ENCODE assay signal across 20 cellular contexts in the genomic region with DNA sequence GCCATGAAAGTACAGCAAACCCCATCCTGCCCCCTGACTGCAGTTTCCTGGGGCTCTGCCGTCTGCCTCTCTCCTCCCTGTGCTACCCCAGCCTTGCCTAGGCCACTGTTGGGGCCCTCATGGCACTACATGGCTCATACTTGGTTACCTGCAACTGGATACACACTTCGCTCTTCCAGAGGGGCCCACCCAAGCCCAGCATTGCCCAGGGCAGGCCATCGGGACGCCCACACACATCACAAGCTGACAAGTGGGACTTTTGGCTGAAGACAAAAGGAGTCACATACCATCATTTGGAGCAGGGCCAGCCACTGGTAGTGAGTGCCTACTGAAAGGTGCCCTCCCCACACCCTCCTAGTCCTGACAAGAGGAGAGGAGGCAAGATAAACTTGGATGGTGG.
DNase-seq lines count a peak whose midpoint lies in the region; ATAC-seq and TF ChIP-seq lines count a peak whose summit lies in the region.
"Had no signal": no experiment of that assay in that cellular context is flagged by ENCODE, and none has a peak within 500 bp of the region (broad histone marks: within the 10 kb centered on the region; RNA-seq: fewer than 3 reads in every experiment).

No MANE protein-coding gene starts in this region.

- peak overlapping the region; percentile 97 to 98 for H3K27ac Mint-ChIP-seq in T-cell
- H3K27ac Mint-ChIP-seq in activated naive CD8-positive, alpha-beta T cell treated with anti-CD3 and anti-CD28 coated beads, Interleukin-2, amount 50 U/mL, for 24 hours: peak overlapping the region; percentile 81
- H3K27ac Mint-ChIP-seq in natural killer cell: peak overlapping the region; percentile 91 to 100

- H3K36me3 Mint-ChIP-seq in activated T-cell treated with anti-CD3 and anti-CD28 coated beads, Interleukin-2, amount 50 U/mL, for 4 hours (ENCODE audit: insufficient read depth): peaks cover 38% of the 10 kb centered on the region
- H3K36me3 Mint-ChIP-seq in T-cell (peaks cover 67% of the 10 kb centered on the region), natural killer cell (peaks cover 32% of the 10 kb centered on the region)
- H3K36me3 Mint-ChIP-seq in activated naive CD8-positive, alpha-beta T cell treated with anti-CD3 and anti-CD28 coated beads, Interleukin-2, amount 50 U/mL, for 24 hours (ENCODE audit: low read depth): peaks cover 61% of the 10 kb centered on the region

- ATAC-seq in activated T-cell treated with anti-CD3 and anti-CD28 coated beads, Interleukin-2, amount 50 U/mL, for 4 hours: no peak
- no peak for ATAC-seq in T-cell (replicated peaks in 1 of 4)
- no peak for ATAC-seq in activated naive CD8-positive, alpha-beta T cell treated with anti-CD3 and anti-CD28 coated beads, Interleukin-2, amount 50 U/mL, for 24 hours
- ATAC-seq in natural killer cell: no peak
- ATAC-seq: left lobe of liver had no signal

- H3K9me3 Mint-ChIP-seq in activated T-cell treated with anti-CD3 and anti-CD28 coated beads, Interleukin-2, amount 50 U/mL, for 4 hours: no peaks in the 10 kb centered on the region
- H3K9me3 Mint-ChIP-seq in T-cell (no peaks in the 10 kb centered on the region), natural killer cell (no peaks in the 10 kb centered on the region)
- H3K9me3 Mint-ChIP-seq in activated naive CD8-positive, alpha-beta T cell treated with anti-CD3 and anti-CD28 coated beads, Interleukin-2, amount 50 U/mL, for 24 hours: no peaks in the 10 kb centered on the region

- CTCF ChIA-PET in T-cell (lab: Charles Lee): interaction anchor here in 1 of 2 donors (1.0 kb wide), 1 partner anchor 12 kb away, joined by 4 read pairs; no protein-coding TSS in a partner anchor

- H3K4me1 Mint-ChIP-seq in activated T-cell treated with anti-CD3 and anti-CD28 coated beads, Interleukin-2, amount 50 U/mL, for 4 hours (ENCODE audit: low read depth): peaks cover 67% of the 10 kb centered on the region
- H3K4me1 Mint-ChIP-seq in T-cell: peaks cover 67 to 84% (median 84%) of the 10 kb centered on the region in 3 donors
- H3K4me1 Mint-ChIP-seq in activated naive CD8-positive, alpha-beta T cell treated with anti-CD3 and anti-CD28 coated beads, Interleukin-2, amount 50 U/mL, for 24 hours: peaks cover 61% of the 10 kb centered on the region
- H3K4me1 Mint-ChIP-seq in natural killer cell: peaks cover 88 to 96% of the 10 kb centered on the region in 2 donors

- no peak for TF ChIP-seq CTCF in natural killer cell (IDR thresholded peaks at IDR 0.05)

- H3K27me3 Mint-ChIP-seq in activated T-cell treated with anti-CD3 and anti-CD28 coated beads, Interleukin-2, amount 50 U/mL, for 4 hours (ENCODE audit: low read depth): no peaks in the 10 kb centered on the region
- H3K27me3 Mint-ChIP-seq in T-cell: no peaks in the 10 kb centered on the region
- H3K27me3 Mint-ChIP-seq in activated naive CD8-positive, alpha-beta T cell treated with anti-CD3 and anti-CD28 coated beads, Interleukin-2, amount 50 U/mL, for 24 hours: peaks cover 2% of the 10 kb centered on the region
- no peaks in the 10 kb centered on the region for H3K27me3 Mint-ChIP-seq in natural killer cell (ENCODE audit: low read depth in 2 of 2)

- POLR2A ChIA-PET in T-cell (lab: Charles Lee): no interaction called here

- intact Hi-C loops in natural killer cell (cut with micrococcal nuclease): no loop called here

- peak; percentile 20 for DNase-seq in activated T-cell treated with anti-CD3 and anti-CD28 coated beads, Interleukin-2, amount 50 U/mL, for 1 hour
- no peak for DNase-seq in activated T-cell treated with anti-CD3 and anti-CD28 coated beads, Interleukin-2, amount 50 U/mL, for 4 hours
- no peak for DNase-seq in T-cell
- no peak for DNase-seq in activated naive CD8-positive, alpha-beta T cell treated with anti-CD3 and anti-CD28 coated beads, Interleukin-2, amount 50 U/mL, for 24 hours
- DNase-seq in natural killer cell: peak; percentile 21
- no peak for DNase-seq in globus pallidus (ENCODE audit: low spot score)
- DNase-seq in AG08395 (ENCODE audit: low spot score): no peak
- DNase-seq in NCI-H1105 treated with DMSO at 0.1 percent for 48 hours (lab: John Stamatoyannopoulos, UW): no peak
- DNase-seq: ACHN; activated CD4-positive, alpha-beta T cell treated with anti-CD3 and anti-CD28 coated beads for 1 hour; aorta; C1 segment of cervical spinal cord; foreskin fibroblast; GOT3; Kasumi-1; NCI-H187; NCI-H226; NCI-H774 had no signal

- no peak overlapping the region for H3K4me3 Mint-ChIP-seq in activated T-cell treated with anti-CD3 and anti-CD28 coated beads, Interleukin-2, amount 50 U/mL, for 4 hours
- H3K4me3 Mint-ChIP-seq in T-cell (peak overlapping the region in 1 of 3 donors; percentile 63), natural killer cell (peak overlapping the region; percentile 88)
- no peak overlapping the region for H3K4me3 Mint-ChIP-seq in activated naive CD8-positive, alpha-beta T cell treated with anti-CD3 and anti-CD28 coated beads, Interleukin-2, amount 50 U/mL, for 24 hours
- H3K4me3 Mint-ChIP-seq: neural crest cell had no signal

Comparison
In these comparisons a context has a peak if more than half of its experiments do, and no peak if none do; other contexts are left out.
1. DNase-seq: peak in activated T-cell treated with anti-CD3 and anti-CD28 coated beads, Interleukin-2, amount 50 U/mL, for 1 hour (single experiment) and natural killer cell (single experiment); none in activated T-cell treated with anti-CD3 and anti-CD28 coated beads, Interleukin-2, amount 50 U/mL, for 4 hours (single experiment), T-cell (0 of 34), activated naive CD8-positive, alpha-beta T cell treated with anti-CD3 and anti-CD28 coated beads, Interleukin-2, amount 50 U/mL, for 24 hours (single experiment), globus pallidus (single experiment), AG08395 (single experiment) and NCI-H1105 treated with DMSO at 0.1 percent for 48 hours (single experiment).
2. Peak in every context shown above with its lines, with median percentiles within 50 percentile points of each other: H3K27ac Mint-ChIP-seq.